In genomic region chr7:8305104-8305503, GRCh38 we compare ENCODE assay signal across 19 cellular contexts. TPM values are rescaled to one million over a fixed set of nuclear protein-coding genes. Genes with fewer than 3 reads are reported as not detected.
DNase-seq lines count a peak whose midpoint lies in the region; ATAC-seq, FAIRE-seq and TF ChIP-seq lines count a peak whose summit lies in the region.
"Had no signal": no experiment of that assay in that cellular context is flagged by ENCODE, and none has a peak within 500 bp of the region (broad histone marks: within the 10 kb centered on the region; RNA-seq: fewer than 3 reads in every experiment).

No MANE protein-coding gene starts in this region.

- H3K36me3 ChIP-seq in endodermal cell (ENCODE audit: control insufficient read depth, insufficient read depth, low read length) (no peaks in the 10 kb centered on the region), gastroesophageal sphincter (no peaks in the 10 kb centered on the region)

- H3K27me3 ChIP-seq in endodermal cell (ENCODE audit: control insufficient read depth, insufficient read depth, low read length, poor library complexity, severe bottlenecking), result no peaks in the 10 kb centered on the region
- no peaks in the 10 kb centered on the region for H3K27me3 ChIP-seq in gastroesophageal sphincter

- H3K9ac ChIP-seq in endodermal cell (ENCODE audit: extremely low read depth, low read length, poor library complexity, severe bottlenecking), result no peak overlapping the region

- peaks cover 8% of the 10 kb centered on the region for H3K4me1 Mint-ChIP-seq in endodermal cell

- ATAC-seq in HG03175 (IDR thresholded peaks at IDR 0.05; ENCODE audit: unreplicated experiment) (no peak), gastroesophageal sphincter (no peak)
- ATAC-seq: HepG2 had no signal

- TF ChIP-seq CTCF in endodermal cell (conservative IDR thresholded peaks at IDR 0.05) (no peak), gastroesophageal sphincter (IDR thresholded peaks at IDR 0.05) (no peak)

- TF ChIP-seq POLR2A in gastroesophageal sphincter (IDR thresholded peaks at IDR 0.05), result no peak

- DNase-seq in GM19239 (ENCODE audit: insufficient read length, low spot score), result no peak
- peak; percentile 89 for DNase-seq in NCI-H82 (lab: John Stamatoyannopoulos, UW)
- DNase-seq in endodermal cell, result no peak
- DNase-seq in NCI-H2227 (lab: John Stamatoyannopoulos, UW; ENCODE audit: unreplicated experiment), result no peak
- DNase-seq: AML-193; Calu3; CD4-positive, alpha-beta T cell; DMS79 treated with DMSO at 0.1 percent for 48 hours; GF-D8; H9; KG1 had no signal

- H3K9me3 ChIP-seq in endodermal cell (ENCODE audit: control insufficient read depth, low read length) (no peaks in the 10 kb centered on the region), gastroesophageal sphincter (no peaks in the 10 kb centered on the region)

- H3K4me3 Mint-ChIP-seq in endodermal cell, result peak overlapping the region; percentile 68
- H3K4me3 Mint-ChIP-seq: CD4-positive, alpha-beta T cell; H9; IgD-negative memory B cell had no signal

- WGBS in endodermal cell (ENCODE audit: insufficient coverage in 1 of 2, insufficient read length in 1 of 2), 2 experiments, result 88% methylated on average over 2 of the region's 2 CpGs; no CpG with 5 or more reads in 1 of the 2 experiments
- 61 to 74% methylated on average over 2 of the region's 2 CpGs for WGBS in gastroesophageal sphincter (ENCODE audit: low coverage in 1 of 2), 2 donors

- H3K27ac ChIP-seq in endodermal cell (ENCODE audit: low read depth, low read length) (no peak overlapping the region), gastroesophageal sphincter (no peak overlapping the region)
- H3K27ac ChIP-seq: C4-2B had no signal

- H3K4me1 ChIP-seq in endodermal cell (ENCODE audit: control insufficient read depth, insufficient read depth, low read length), result no peaks in the 10 kb centered on the region
- H3K4me1 ChIP-seq in gastroesophageal sphincter, result no peaks in the 10 kb centered on the region

- H3K27ac Mint-ChIP-seq in endodermal cell, result no peak overlapping the region
- H3K27ac Mint-ChIP-seq: CD4-positive, alpha-beta T cell; IgD-negative memory B cell had no signal

- peak; percentile 54 for FAIRE-seq in GM19239 (lab: Jason Lieb, UNC)
- FAIRE-seq: A204.1, H1, HepG2, HTR-8/SVneo had no signal

- H3K27me3 Mint-ChIP-seq in endodermal cell (ENCODE audit: insufficient read depth), result no peaks in the 10 kb centered on the region

- H3K9me3 Mint-ChIP-seq in endodermal cell, result peaks cover 18% of the 10 kb centered on the region
- H3K9me3 Mint-ChIP-seq: CD4-positive, alpha-beta T cell had no signal

- H3K36me3 Mint-ChIP-seq in endodermal cell (ENCODE audit: low read depth), result peaks cover 15% of the 10 kb centered on the region

- peak overlapping the region; percentile 73 for H3K4me3 ChIP-seq in endodermal cell (ENCODE audit: low read length)
- H3K4me3 ChIP-seq in gastroesophageal sphincter, result no peak overlapping the region

- no peak for TF ChIP-seq EP300 in gastroesophageal sphincter (IDR thresholded peaks at IDR 0.05)

RNA-seq across cellular contexts. Expression of gene ICA1, which starts 43.1 kb away (rescaled TPM):
- total RNA-seq in endodermal cell (10 to 100 TPM; 25.0 to 50.2 TPM), gastroesophageal sphincter (10 to 100 TPM in 1 of 4 donors, 1 to 10 TPM in 3; 6.6 to 11.7 (median 8.2) TPM)
- polyA plus RNA-seq in endodermal cell (2013, experiment 1 of 2), result 5.2 TPM
- polyA plus RNA-seq in endodermal cell (2013, experiment 2 of 2), result 6.5 TPM
- polyA plus RNA-seq: HepG2 had no signal
